18 cellular contexts compared by ENCODE assay signal in the genomic region with DNA sequence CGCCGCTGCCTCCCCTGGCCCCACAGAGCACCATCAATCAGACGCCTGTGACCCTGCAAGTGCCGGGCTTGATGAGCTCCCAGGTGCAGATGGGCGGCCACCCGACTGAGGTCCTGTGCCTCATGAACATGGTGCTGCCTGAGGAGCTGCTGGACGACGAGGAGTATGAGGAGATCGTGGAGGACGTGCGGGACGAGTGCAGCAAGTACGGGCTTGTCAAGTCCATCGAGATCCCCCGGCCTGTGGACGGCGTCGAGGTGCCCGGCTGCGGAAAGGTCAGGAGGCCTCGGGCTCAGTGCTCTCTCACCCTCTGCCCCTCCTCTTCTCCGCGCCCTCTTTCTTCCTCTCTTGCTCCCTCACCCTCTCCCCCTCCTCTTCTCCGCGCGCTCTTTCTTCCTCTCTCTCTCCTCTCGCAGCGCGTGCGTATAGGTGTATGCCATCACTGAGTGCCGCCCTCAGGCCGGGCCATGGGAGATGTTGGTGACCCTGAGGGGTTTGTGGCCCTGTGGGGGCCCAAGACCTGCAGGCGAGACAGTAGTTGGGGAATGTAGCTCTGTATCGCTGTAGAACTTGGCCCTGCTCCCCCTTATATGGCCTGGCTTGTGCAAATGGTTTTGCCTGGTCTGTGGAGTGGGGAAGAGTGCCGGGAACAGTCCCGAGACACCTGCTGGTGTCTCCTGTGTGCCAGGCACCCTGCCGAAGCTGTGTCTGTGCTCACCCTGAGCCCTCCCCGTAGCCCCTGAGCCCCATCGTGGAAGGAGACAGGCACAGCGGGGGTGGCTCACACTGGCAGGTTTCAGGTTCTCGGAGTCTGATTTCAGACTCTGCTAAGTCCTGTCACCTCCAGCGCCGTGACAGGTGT. TPM values are rescaled to one million over a fixed set of nuclear protein-coding genes. Genes with fewer than 3 reads are reported as not detected.
DNase-seq lines count a peak whose midpoint lies in the region; ATAC-seq, FAIRE-seq and TF ChIP-seq lines count a peak whose summit lies in the region.
"Had no signal": no experiment of that assay in that cellular context is flagged by ENCODE, and none has a peak within 500 bp of the region (broad histone marks: within the 10 kb centered on the region; RNA-seq: fewer than 3 reads in every experiment).

No MANE protein-coding gene starts in this region.

- no peak overlapping the region; a peak in 1 of 5 replicates for H3K4me3 Mint-ChIP-seq in H9

- no peak overlapping the region for H4K91ac ChIP-seq in H9 (ENCODE audit: insufficient read length, low read depth, low read length)

- peak overlapping the region; percentile 22; the same call in 1 of the 3 replicates for H3K4me2 ChIP-seq in A549
- H3K4me2 ChIP-seq in H9 (ENCODE audit: insufficient read depth, insufficient read length, low read length), result no peak overlapping the region

- H3K79me1 ChIP-seq in H9 (ENCODE audit: insufficient read depth, low read depth, low read length, poor library complexity, severe bottlenecking), result no peaks in the 10 kb centered on the region

- no peaks in the 10 kb centered on the region for H3K27me3 ChIP-seq in H9 (ENCODE audit: insufficient read depth, low read length)
- H3K27me3 ChIP-seq: ascending aorta; BLaER1 treated with 17β-estradiol and CSF1 and Interleukin-3, amounts not matched to agents 10 nM and 100 nM; ovary had no signal

- H2AFZ ChIP-seq in H9 (ENCODE audit: low read length), result no peak overlapping the region

- no peak overlapping the region for H2BK5ac ChIP-seq in H9 (ENCODE audit: insufficient read length, low read length)

- no peaks in the 10 kb centered on the region for H3K23me2 ChIP-seq in H9 (ENCODE audit: insufficient read length, low read depth, low read length, poor library complexity, severe bottlenecking)

- peak overlapping the region in 2 of 3 experiments; percentile 66 to 77; a peak in 3 of 7 replicates for H3K27ac Mint-ChIP-seq in H9

- TF ChIP-seq CTCF in A549 (IDR thresholded peaks at IDR 0.05) (no peak), H9 (conservative IDR thresholded peaks at IDR 0.05) (no peak)

- intact Hi-C loops in Right ventricle myocardium inferior (cut with DNase I), result no loop called here

- H3K79me2 ChIP-seq in H9 (ENCODE audit: insufficient read depth, low read length), result peaks cover 4% of the 10 kb centered on the region; the same call in 1 of the 2 replicates

- H3K14ac ChIP-seq in H9 (ENCODE audit: insufficient read depth, low read length), result no peak overlapping the region

- H3K4ac ChIP-seq in H9 (ENCODE audit: low read depth, low read length), result no peak overlapping the region

- H2AK5ac ChIP-seq in H9 (ENCODE audit: insufficient read length, low read length), result no peak overlapping the region

- no peak overlapping the region for H3K9ac ChIP-seq in H9 (ENCODE audit: extremely low read depth, insufficient read length, low read length)
- H3K9ac ChIP-seq: BLaER1 treated with 17β-estradiol and CSF1 and Interleukin-3, amounts not matched to agents 10 nM and 100 nM had no signal

- peaks cover 55 to 85% (median 76%) of the 10 kb centered on the region in 3 experiments for H3K36me3 Mint-ChIP-seq in H9 (ENCODE audit: insufficient read depth in 1 of 3, low read depth in 3 of 3)

- H2BK12ac ChIP-seq in H9 (ENCODE audit: insufficient read length, low read depth, low read length), result no peak overlapping the region

- no peak overlapping the region for H3K4me3 ChIP-seq in A549
- H3K4me3 ChIP-seq: ascending aorta; BLaER1 treated with 17β-estradiol and CSF1 and Interleukin-3, amounts not matched to agents 10 nM and 100 nM; left ventricle myocardium inferior; ovary had no signal

- H4K20me1 ChIP-seq in H9 (ENCODE audit: control insufficient read depth, insufficient read depth, insufficient read length), result no peaks in the 10 kb centered on the region

- H3K23ac ChIP-seq in H9 (ENCODE audit: insufficient read length, low read depth, low read length), result no peak overlapping the region

- TF ChIP-seq POLR2A in A549 (IDR thresholded peaks at IDR 0.05; ENCODE audit: low read length), result no peak

- H3K27ac ChIP-seq in A549 (no peak overlapping the region; a peak in 1 of 6 replicates), H9 (ENCODE audit: insufficient read length, low read depth, low read length) (no peak overlapping the region)
- H3K27ac ChIP-seq: ascending aorta; BLaER1 treated with 17β-estradiol and CSF1 and Interleukin-3, amounts not matched to agents 10 nM and 100 nM; left ventricle myocardium inferior; ovary had no signal

- H3K9me3 Mint-ChIP-seq in H9, result no peaks in the 10 kb centered on the region
- H3K9me3 Mint-ChIP-seq: activated naive CD4-positive, alpha-beta T cell treated with anti-CD3 and anti-CD28 coated beads, Interleukin-2, amount 50 U/mL, for 72 hours; naive thymus-derived CD8-positive, alpha-beta T cell had no signal

- no peak overlapping the region for H2BK20ac ChIP-seq in H9 (ENCODE audit: low read depth, low read length, poor library complexity, severe bottlenecking)

- TF ChIP-seq EP300 in A549 (IDR thresholded peaks at IDR 0.05), result no peak

- CTCF ChIA-PET in A549 (lab: Yijun Ruan, JAX), result interaction anchor here (1.0 to 10.0 kb wide), 3 partner anchors 13 to 38 kb away, joined by 3 to 97 read pairs (median 30); partner anchors contain the start of gene U2AF2

- H4K5ac ChIP-seq in H9 (ENCODE audit: insufficient read length, low read depth, low read length), result no peak overlapping the region

- POLR2A ChIA-PET in A549 (lab: Yijun Ruan, JAX), result interaction anchor here (2.5 kb wide), 1 partner anchor 15 kb away, joined by 12 read pairs; the partner anchor contains the start of gene U2AF2

- no peak overlapping the region for H3K18ac ChIP-seq in H9 (ENCODE audit: insufficient read length, low read depth, low read length)

- no peak overlapping the region for H4K8ac ChIP-seq in H9 (replicated peaks; ENCODE audit: insufficient read length, low read depth, low read length)

- FAIRE-seq in A549 (lab: Jason Lieb, UNC), result no peak

- no peak for TF ChIP-seq RAD21 in A549 (conservative IDR thresholded peaks at IDR 0.05 in 1 of 2, IDR thresholded peaks at IDR 0.05 in 1 of 2)

- H3K9me3 ChIP-seq in A549 (no peaks in the 10 kb centered on the region), H9 (ENCODE audit: control insufficient read depth, low read depth, low read length) (no peaks in the 10 kb centered on the region)
- H3K9me3 ChIP-seq: ascending aorta; BLaER1 treated with 17β-estradiol and CSF1 and Interleukin-3, amounts not matched to agents 10 nM and 100 nM; left ventricle myocardium inferior; ovary had no signal

- H3K4me1 ChIP-seq in A549, result peaks cover 51% of the 10 kb centered on the region
- no peaks in the 10 kb centered on the region for H3K4me1 ChIP-seq in H9 (ENCODE audit: insufficient read depth, low read length)

- no peak overlapping the region for H3T11ph ChIP-seq in H9 (ENCODE audit: low read length)

- no peak overlapping the region for H3K56ac ChIP-seq in H9 (ENCODE audit: insufficient read length, low read depth, low read length)

- no peak overlapping the region for H2BK15ac ChIP-seq in H9 (ENCODE audit: low read depth, low read length)

- no peak for ATAC-seq in A549
- ATAC-seq in Right ventricle myocardium inferior, result no peak
- ATAC-seq: naive thymus-derived CD8-positive, alpha-beta T cell had no signal

- 89% methylated on average over 37 of the region's 43 CpGs for WGBS in A549 (ENCODE audit: missing lambda C conversion rate)
- WGBS in H9 (ENCODE audit: extremely low coverage, insufficient read length, low lambda C conversion rate), result no CpG with 5 or more reads among the region's 43 CpGs

- peaks cover 27 to 36% of the 10 kb centered on the region in 2 experiments for H3K4me1 Mint-ChIP-seq in H9

- no peak overlapping the region for H2BK120ac ChIP-seq in H9 (ENCODE audit: low read depth, low read length, poor library complexity, severe bottlenecking)

- DNase-seq in A549 (ENCODE audit: low read depth in 1 of 2, low spot score in 1 of 2) (no peak), H9 (no peak), cerebellar cortex (ENCODE audit: low spot score) (peak; percentile 20), HPDE6-E6E7 (ENCODE audit: extremely low spot score) (no peak), Right ventricle myocardium inferior (ENCODE audit: missing footprints) (no peak)
- no peak for DNase-seq in stimulated activated naive CD4-positive, alpha-beta T cell (lab: John Stamatoyannopoulos, UW)
- DNase-seq: EL; foreskin melanocyte; hippocampal formation; left ventricle myocardium inferior; naive thymus-derived CD8-positive, alpha-beta T cell; NCI-H2029; NCI-H345; SHP77 treated with DMSO at 0.1 percent for 48 hours had no signal

- no peaks in the 10 kb centered on the region for H3K27me3 Mint-ChIP-seq in H9 (ENCODE audit: low read depth)
- H3K27me3 Mint-ChIP-seq: naive thymus-derived CD8-positive, alpha-beta T cell had no signal

RNA-seq across cellular contexts. Expression of gene EPN1, which starts 5.4 kb away (rescaled TPM):
- polyA plus RNA-seq in A549 (2011; rRNA removed) (28.0 and 43.7 TPM in 2 replicates), A549 (2017; fragmentation: RNase III; extraction: RNeasy Plus Mini Kit Qiagen cat#74134 plus additional on column Dnase treatment) (129 to 139 TPM (median 139 TPM) in 3 replicates)
- polyA plus RNA-seq in A549 (2012; cell fraction: cytosol; rRNA removed), result 149 and 176 TPM in 2 replicates
- polyA plus RNA-seq in A549 (2012; cell fraction: nucleus; rRNA removed), result 110 and 159 TPM in 2 replicates
- 41.9 and 52.9 TPM in 2 replicates for polyA minus RNA-seq in A549 (2011; rRNA and poly(A)+ RNA removed)
- total RNA-seq in H9 (2021) (158 and 159 TPM in 2 replicates), Right ventricle myocardium inferior (213 TPM)

RNA-seq across cellular contexts. Expression of gene U2AF2, which starts 14.8 kb away (rescaled TPM):
- polyA plus RNA-seq in A549 (2011; rRNA removed) (147 and 157 TPM in 2 replicates), A549 (2017; fragmentation: RNase III; extraction: RNeasy Plus Mini Kit Qiagen cat#74134 plus additional on column Dnase treatment) (280 to 302 TPM (median 293 TPM) in 3 replicates)
- polyA plus RNA-seq in A549 (2012; cell fraction: cytosol; rRNA removed), result 498 and 577 TPM in 2 replicates
- polyA plus RNA-seq in A549 (2012; cell fraction: nucleus; rRNA removed), result 800 and 847 TPM in 2 replicates
- polyA minus RNA-seq in A549 (2011; rRNA and poly(A)+ RNA removed), result 154 and 158 TPM in 2 replicates
- total RNA-seq in H9 (2021) (321 and 342 TPM in 2 replicates), Right ventricle myocardium inferior (74.5 TPM)

RNA-seq across cellular contexts. Expression of gene CCDC106, which starts 21.6 kb away (rescaled TPM):
- polyA plus RNA-seq in A549 (2011; rRNA removed), result 5.2 and 5.5 TPM in 2 replicates
- 15.3 and 18.3 TPM in 2 replicates for polyA plus RNA-seq in A549 (2012; cell fraction: cytosol; rRNA removed)
- 18.6 and 20.8 TPM in 2 replicates for polyA plus RNA-seq in A549 (2012; cell fraction: nucleus; rRNA removed)
- polyA plus RNA-seq in A549 (2017; fragmentation: RNase III; extraction: RNeasy Plus Mini Kit Qiagen cat#74134 plus additional on column Dnase treatment), result 15.7 to 17.6 TPM (median 17.4 TPM) in 3 replicates
- 2.3 and 5.7 TPM in 2 replicates for polyA minus RNA-seq in A549 (2011; rRNA and poly(A)+ RNA removed)
- 19.9 and 20.0 TPM in 2 replicates for total RNA-seq in H9 (2021)
- total RNA-seq in Right ventricle myocardium inferior, result 17.4 TPM

RNA-seq across cellular contexts. Expression of gene ZNF581, which starts 26.2 kb away (rescaled TPM):
- 13.9 and 17.1 TPM in 2 replicates for polyA plus RNA-seq in A549 (2011; rRNA removed)
- polyA plus RNA-seq in A549 (2012; cell fraction: cytosol; rRNA removed), result 24.8 and 34.0 TPM in 2 replicates
- polyA plus RNA-seq in A549 (2012; cell fraction: nucleus; rRNA removed), result 24.9 and 37.8 TPM in 2 replicates
- 24.3 to 25.6 TPM (median 24.9 TPM) in 3 replicates for polyA plus RNA-seq in A549 (2017; fragmentation: RNase III; extraction: RNeasy Plus Mini Kit Qiagen cat#74134 plus additional on column Dnase treatment)
- polyA minus RNA-seq in A549 (2011; rRNA and poly(A)+ RNA removed), result 24.8 and 30.6 TPM in 2 replicates
- 65.1 and 68.0 TPM in 2 replicates for total RNA-seq in H9 (2021)
- total RNA-seq in Right ventricle myocardium inferior, result 7.4 TPM

RNA-seq across cellular contexts. Expression of gene ZNF580, which starts 28.8 kb away (rescaled TPM):
- polyA plus RNA-seq in A549 (2011; rRNA removed), result 9.2 and 15.2 TPM in 2 replicates
- 31.0 and 40.5 TPM in 2 replicates for polyA plus RNA-seq in A549 (2012; cell fraction: cytosol; rRNA removed)
- 44.9 and 60.4 TPM in 2 replicates for polyA plus RNA-seq in A549 (2012; cell fraction: nucleus; rRNA removed)
- 40.5 to 57.0 TPM (median 52.8 TPM) in 3 replicates for polyA plus RNA-seq in A549 (2017; fragmentation: RNase III; extraction: RNeasy Plus Mini Kit Qiagen cat#74134 plus additional on column Dnase treatment)
- polyA minus RNA-seq in A549 (2011; rRNA and poly(A)+ RNA removed), result 14.0 and 15.0 TPM in 2 replicates
- 22.4 and 22.8 TPM in 2 replicates for total RNA-seq in H9 (2021)
- 13.2 TPM for total RNA-seq in Right ventricle myocardium inferior
